Comparison of ENCODE assay signal across 16 cellular contexts in the genomic region with DNA sequence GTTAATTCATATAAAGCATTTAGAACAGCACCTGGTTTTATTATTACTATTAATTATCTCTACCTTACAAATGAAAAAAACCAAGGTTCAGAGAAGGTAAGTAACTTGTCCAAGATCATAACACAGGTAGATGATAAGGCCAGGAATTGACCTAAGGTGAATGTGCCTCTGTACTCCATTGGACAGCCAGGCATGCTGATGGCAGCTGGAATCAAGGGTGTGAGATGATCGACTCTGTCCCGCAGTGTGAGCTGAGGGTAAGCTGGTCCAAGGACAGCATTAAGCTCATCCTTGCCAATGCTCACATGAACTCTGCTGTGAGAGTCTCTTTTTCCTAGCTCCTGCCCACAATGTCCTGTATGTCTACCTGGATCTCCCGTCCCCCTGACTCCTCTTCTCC. TPM values are rescaled to one million over a fixed set of nuclear protein-coding genes. Genes with fewer than 3 reads are reported as not detected.
DNase-seq lines count a peak whose midpoint lies in the region; ATAC-seq and TF ChIP-seq lines count a peak whose summit lies in the region.
"Had no signal": no experiment of that assay in that cellular context is flagged by ENCODE, and none has a peak within 500 bp of the region (broad histone marks: within the 10 kb centered on the region; RNA-seq: fewer than 3 reads in every experiment).

No MANE protein-coding gene starts in this region.

- peaks cover 29% of the 10 kb centered on the region for H4K20me1 ChIP-seq in neural progenitor cell (ENCODE audit: low read depth)

- H3K79me2 ChIP-seq in neural progenitor cell (ENCODE audit: low read depth): no peaks in the 10 kb centered on the region

- no peaks in the 10 kb centered on the region for H3K9me3 ChIP-seq in WERI-Rb-1 (ENCODE audit: severe bottlenecking)
- H3K9me3 ChIP-seq in neural progenitor cell (ENCODE audit: low read depth): no peaks in the 10 kb centered on the region
- H3K9me3 ChIP-seq: BE2C, Caco-2 had no signal

- no peaks in the 10 kb centered on the region for H3F3A ChIP-seq in neural progenitor cell (ENCODE audit: low read depth)

- peaks cover 3% of the 10 kb centered on the region for H3K36me3 Mint-ChIP-seq in neural progenitor cell

- DNase-seq in WERI-Rb-1 (peak; percentile 66), dorsolateral prefrontal cortex (no peak), neural progenitor cell (ENCODE audit: low spot score) (no peak), coronary artery (ENCODE audit: low spot score) (no peak)
- DNase-seq in activated naive CD4-positive, alpha-beta T cell (lab: John Stamatoyannopoulos, UW): no peak
- DNase-seq: ACHN; BE2C; C1 segment of cervical spinal cord; Caco-2; CD4-positive, alpha-beta T cell; GOT3; H7; HFFc6; IMR-90 had no signal

- no peak overlapping the region for H3K4me2 ChIP-seq in neural progenitor cell

- H3K4me3 Mint-ChIP-seq in neural progenitor cell: no peak overlapping the region
- H3K4me3 Mint-ChIP-seq: CD4-positive, alpha-beta T cell; HFFc6 had no signal

- H3K27ac ChIP-seq in WERI-Rb-1 (peak overlapping the region; percentile 85), dorsolateral prefrontal cortex (peak overlapping the region in 40 of 59 donors; percentile 1 to 84 (median 50)), neural progenitor cell (no peak overlapping the region), coronary artery (no peak overlapping the region)

- no peak for ATAC-seq in HG03196 (IDR thresholded peaks at IDR 0.05; ENCODE audit: unreplicated experiment)
- ATAC-seq: HCT116 had no signal

- no peak overlapping the region for H2AFZ ChIP-seq in neural progenitor cell (replicated peaks)

- intact Hi-C loops in dorsolateral prefrontal cortex (cut with DNase I): no loop called here

- H3K4me1 ChIP-seq in neural progenitor cell: peaks cover 17% of the 10 kb centered on the region
- H3K4me1 ChIP-seq: BE2C had no signal

- H3K4me1 Mint-ChIP-seq in neural progenitor cell: peaks cover 11% of the 10 kb centered on the region

- no peak overlapping the region for H3K9ac ChIP-seq in neural progenitor cell

- H3K9me3 Mint-ChIP-seq in neural progenitor cell: no peaks in the 10 kb centered on the region
- H3K9me3 Mint-ChIP-seq: CD4-positive, alpha-beta T cell; HFFc6 had no signal

- peaks cover 7% of the 10 kb centered on the region; the same call in 1 of the 2 replicates for H3K36me3 ChIP-seq in WERI-Rb-1
- no peaks in the 10 kb centered on the region for H3K36me3 ChIP-seq in neural progenitor cell
- H3K36me3 ChIP-seq: BE2C had no signal

- no peaks in the 10 kb centered on the region for H3K27me3 Mint-ChIP-seq in neural progenitor cell (ENCODE audit: insufficient read depth, low read depth)
- H3K27me3 Mint-ChIP-seq: CD4-positive, alpha-beta T cell had no signal

- no peaks in the 10 kb centered on the region for H3K27me3 ChIP-seq in WERI-Rb-1 (ENCODE audit: insufficient read depth, low read depth, severe bottlenecking)
- no peaks in the 10 kb centered on the region for H3K27me3 ChIP-seq in dorsolateral prefrontal cortex
- no peaks in the 10 kb centered on the region for H3K27me3 ChIP-seq in neural progenitor cell
- H3K27me3 ChIP-seq: BE2C had no signal

- TF ChIP-seq CTCF in WERI-Rb-1 (IDR thresholded peaks at IDR 0.05; ENCODE audit: low read depth, low read length) (no peak), dorsolateral prefrontal cortex (IDR thresholded peaks at IDR 0.05 in 54 of 56, conservative IDR thresholded peaks at IDR 0.05 in 2 of 56; ENCODE audit: low read depth in 1 of 56, partially characterized antibody in 56 of 56) (no peak), neural progenitor cell (IDR thresholded peaks at IDR 0.05) (no peak), coronary artery (IDR thresholded peaks at IDR 0.05) (no peak)

- peak overlapping the region; percentile 14 for H3K27ac Mint-ChIP-seq in neural progenitor cell
- H3K27ac Mint-ChIP-seq: CD4-positive, alpha-beta T cell; HFFc6 had no signal

- H3K4me3 ChIP-seq in WERI-Rb-1 (ENCODE audit: low read depth, low read length): no peak overlapping the region
- H3K4me3 ChIP-seq in dorsolateral prefrontal cortex: no peak overlapping the region
- H3K4me3 ChIP-seq in neural progenitor cell: no peak overlapping the region
- H3K4me3 ChIP-seq in coronary artery: no peak overlapping the region

RNA-seq across cellular contexts. Expression of gene DMAP1, which starts 58.4 kb away (rescaled TPM):
- total RNA-seq in dorsolateral prefrontal cortex: 10 to 100 TPM; 46.6 to 81.3 (median 59.7) TPM
- 22.3 and 29.8 TPM in 2 replicates for total RNA-seq in neural progenitor cell (ENCODE audit: low replicate concordance)

Comparison
In these comparisons a context has a peak if more than half of its experiments do, and no peak if none do; other contexts are left out.
1. H3K27ac ChIP-seq: peak in WERI-Rb-1 (single experiment) and dorsolateral prefrontal cortex (40 of 59); none in neural progenitor cell (single experiment) and coronary artery (0 of 2).